ENCODE assay signal across 1 cellular context in genomic region chr12:93569656-93570551, GRCh38.
TF ChIP-seq lines count a peak whose summit lies in the region.

No MANE protein-coding gene starts in this region.

TF ChIP-seq in PFSK-1, 5 proteins besides CTCF, POLR2A, EP300 and RAD21 (continued from another document):
- TF ChIP-seq POLR2AphosphoS5 (IDR thresholded peaks at IDR 0.05; ENCODE audit: low read depth, low read length) (no peak), TAF1 (IDR thresholded peaks at IDR 0.05; ENCODE audit: borderline replicate concordance, insufficient read depth, low read length) (no peak)
TF ChIP-seq in PFSK-1: peak in this region for 1.
